In genomic region chr1:121586369-121587229, GRCh38 we compare ENCODE assay signal across 14 cellular contexts.
DNase-seq lines count a peak whose midpoint lies in the region; ATAC-seq, FAIRE-seq and TF ChIP-seq lines count a peak whose summit lies in the region.
"Had no signal": no experiment of that assay in that cellular context is flagged by ENCODE, and none has a peak within 500 bp of the region (broad histone marks: within the 10 kb centered on the region; RNA-seq: fewer than 3 reads in every experiment).

No MANE protein-coding gene starts in this region.

- no peak overlapping the region for H3K4me2 ChIP-seq in mesenchymal stem cell (ENCODE audit: low read length, poor library complexity, severe bottlenecking)

- H3K18ac ChIP-seq in mesenchymal stem cell (ENCODE audit: low read depth in 1 of 2, low read length in 2 of 2) = peak overlapping the region in 1 of 2 experiments; percentile 77

- H2BK15ac ChIP-seq in mesenchymal stem cell (ENCODE audit: low read depth, poor library complexity, severe bottlenecking) = no peak overlapping the region

- H2BK12ac ChIP-seq in mesenchymal stem cell (ENCODE audit: low read length in 2 of 2) = no peak overlapping the region

- no peak overlapping the region for H3K4ac ChIP-seq in mesenchymal stem cell (ENCODE audit: low read depth in 1 of 2, low read length in 2 of 2)

- H2AK5ac ChIP-seq in mesenchymal stem cell (ENCODE audit: low read length, severe bottlenecking) = no peak overlapping the region

- WGBS in mesenchymal stem cell = 70% methylated on average over 15 of the region's 15 CpGs

- H3K23ac ChIP-seq in mesenchymal stem cell (ENCODE audit: low read length in 2 of 2) = no peak overlapping the region

- H3K36me3 ChIP-seq in brain microvascular endothelial cell (replicated peaks) (no peaks in the 10 kb centered on the region), mesenchymal stem cell (ENCODE audit: control insufficient read depth in 1 of 2, insufficient read depth in 2 of 2, low read depth in 1 of 2, low read length in 2 of 2) (no peaks in the 10 kb centered on the region)

- no peaks in the 10 kb centered on the region for H3K27me3 ChIP-seq in brain microvascular endothelial cell (replicated peaks)
- no peaks in the 10 kb centered on the region for H3K27me3 ChIP-seq in mesenchymal stem cell (ENCODE audit: control insufficient read depth in 1 of 2, insufficient read depth in 1 of 2, low read length in 2 of 2)

- H3K27ac ChIP-seq in brain microvascular endothelial cell = no peak overlapping the region
- no peak overlapping the region for H3K27ac ChIP-seq in mesenchymal stem cell (ENCODE audit: low read length, poor library complexity, severe bottlenecking)

- no peaks in the 10 kb centered on the region for H3K9me3 ChIP-seq in mesenchymal stem cell (ENCODE audit: control insufficient read depth, low read length)

- peak overlapping the region; percentile 80 for H4K8ac ChIP-seq in mesenchymal stem cell (ENCODE audit: low read length)

- H3K14ac ChIP-seq in mesenchymal stem cell (ENCODE audit: low read length in 2 of 2) = no peak overlapping the region

- no peak for FAIRE-seq in frontal cortex (lab: Jason Lieb, UNC)

- no peaks in the 10 kb centered on the region for H3K79me1 ChIP-seq in mesenchymal stem cell (replicated peaks; ENCODE audit: low read length, poor library complexity, severe bottlenecking)

- H3K9ac ChIP-seq in mesenchymal stem cell (ENCODE audit: low read length) = no peak overlapping the region

- no peak overlapping the region for H4K91ac ChIP-seq in mesenchymal stem cell (ENCODE audit: low read length)

- no peak overlapping the region for H3K4me3 ChIP-seq in brain microvascular endothelial cell (ENCODE audit: low read depth, low read length)
- H3K4me3 ChIP-seq in mesenchymal stem cell (ENCODE audit: insufficient read depth in 1 of 2, low read depth in 1 of 2, low read length in 2 of 2) = no peak overlapping the region

- no peak overlapping the region for H2BK5ac ChIP-seq in mesenchymal stem cell (ENCODE audit: low read depth, low read length, poor library complexity, severe bottlenecking)

- TF ChIP-seq CTCF in brain microvascular endothelial cell (IDR thresholded peaks at IDR 0.05; ENCODE audit: low read depth, low read length, missing control alignments) = no peak

- in situ Hi-C loops in brain microvascular endothelial cell (cut with HindIII; ENCODE audit: low pct_ligation_motif_present, low sequenced_read_pairs) = no loop called here

- H3K4me1 ChIP-seq in mesenchymal stem cell (ENCODE audit: control insufficient read depth, insufficient read depth, low read depth, low read length) = peaks cover 10% of the 10 kb centered on the region

- H2BK120ac ChIP-seq in mesenchymal stem cell (ENCODE audit: low read depth, low read length) = no peak overlapping the region

- H2AFZ ChIP-seq in mesenchymal stem cell (ENCODE audit: low read depth, low read length) = no peak overlapping the region

- no peak for ATAC-seq in GM18502 (IDR thresholded peaks at IDR 0.05; ENCODE audit: poor library complexity, unreplicated experiment)
- ATAC-seq in GM21367 (IDR thresholded peaks at IDR 0.05; ENCODE audit: unreplicated experiment) = no peak
- ATAC-seq: activated CD4-positive, CD25-positive, alpha-beta regulatory T cell treated with anti-CD3 and anti-CD28 coated beads, Interleukin-2, amount 50 U/mL, for 24 hours had no signal

- DNase-seq in CMK (ENCODE audit: low read depth) (peak; percentile 45), HT1080 (ENCODE audit: low read depth) (peak; percentile 26), brain microvascular endothelial cell (peak; percentile 0), mesenchymal stem cell (peak; percentile 3), NCI-H69 (lab: John Stamatoyannopoulos, UW) (no peak), frontal cortex (ENCODE audit: low spot score in 2 of 2) (no peak)
- DNase-seq: immature natural killer cell; NCI-H2171; nucleus accumbens; Right ventricle myocardium superior; stimulated activated CD4-positive, alpha-beta T cell treated with anti-CD3 and anti-CD28 coated beads, Interleukin-2, amount 100 ng/mL, for 48 hours had no signal

Comparison
In these comparisons a context has a peak if more than half of its experiments do, and no peak if none do; other contexts are left out.
1. DNase-seq: peak in CMK (single experiment), HT1080 (single experiment), brain microvascular endothelial cell (single experiment) and mesenchymal stem cell (single experiment); none in NCI-H69 (single experiment) and frontal cortex (0 of 2).